In genomic region chr5:11415751-11416150, GRCh38 we compare ENCODE assay signal across 14 cellular contexts.
"Had no signal": no experiment of that assay in that cellular context is flagged by ENCODE, and none has a peak within 500 bp of the region (broad histone marks: within the 10 kb centered on the region; RNA-seq: fewer than 3 reads in every experiment).

No MANE protein-coding gene starts in this region.

- H3K4me1 Mint-ChIP-seq: activated naive CD8-positive, alpha-beta T cell treated with anti-CD3 and anti-CD28 coated beads for 36 hours had no signal

- H3K4me1 ChIP-seq: colonic mucosa, testis had no signal

- H3K27ac ChIP-seq: cardiac muscle cell, colonic mucosa, testis had no signal

- ATAC-seq: left lobe of liver; natural killer cell treated with Interleukin-12 subunit alpha and Interleukin-12 subunit beta and Interleukin-15 and Interleukin-18, amount 100 ng/mL, for 72 hours had no signal

- H3K36me3 Mint-ChIP-seq: activated naive CD8-positive, alpha-beta T cell treated with anti-CD3 and anti-CD28 coated beads for 36 hours; natural killer cell treated with Interleukin-12 subunit alpha and Interleukin-12 subunit beta and Interleukin-15 and Interleukin-18, amount 100 ng/mL, for 72 hours had no signal

- H3K27ac Mint-ChIP-seq: activated naive CD8-positive, alpha-beta T cell treated with anti-CD3 and anti-CD28 coated beads for 36 hours; activated T-cell treated with anti-CD3 and anti-CD28 coated beads, Interleukin-2, amount 50 U/mL, for 24 hours; natural killer cell treated with Interleukin-12 subunit alpha and Interleukin-12 subunit beta and Interleukin-15 and Interleukin-18, amount 100 ng/mL, for 72 hours; stimulated activated naive CD8-positive, alpha-beta T cell treated with anti-CD3 and anti-CD28 coated beads, Interleukin-15, Interleukin-2, amounts not matched to agents 100 ng/mL and 50 ng/mL, for 24 hours had no signal

- H3K27me3 ChIP-seq: cardiac muscle cell, colonic mucosa, testis had no signal

- H3K27me3 Mint-ChIP-seq: activated naive CD8-positive, alpha-beta T cell treated with anti-CD3 and anti-CD28 coated beads for 36 hours; activated T-cell treated with anti-CD3 and anti-CD28 coated beads, Interleukin-2, amount 50 U/mL, for 24 hours; stimulated activated naive CD8-positive, alpha-beta T cell treated with anti-CD3 and anti-CD28 coated beads, Interleukin-15, Interleukin-2, amounts not matched to agents 100 ng/mL and 50 ng/mL, for 24 hours had no signal

- DNase-seq: activated effector memory CD4-positive, alpha-beta T cell treated with anti-CD3 and anti-CD28 coated beads, Interleukin-2, amount 50 U/mL, for 16 hours; activated naive CD8-positive, alpha-beta T cell treated with anti-CD3 and anti-CD28 coated beads for 36 hours; activated T-cell treated with anti-CD3 and anti-CD28 coated beads, Interleukin-2, amount 50 U/mL, for 24 hours; colonic mucosa; effector CD8-positive, alpha-beta T cell; mammary epithelial cell; stimulated activated CD4-positive, alpha-beta T cell treated with anti-CD3 and anti-CD28 coated beads, Interleukin-15, amount 100 ng/mL, for 24 hours; stimulated activated CD4-positive, alpha-beta T cell treated with anti-CD3 and anti-CD28 coated beads, Interleukin-4, amount 100 ng/mL, for 24 hours; T-helper 2 cell; testis had no signal

- H3K36me3 ChIP-seq: cardiac muscle cell, colonic mucosa had no signal

- H3K4me3 Mint-ChIP-seq: activated naive CD8-positive, alpha-beta T cell treated with anti-CD3 and anti-CD28 coated beads for 36 hours; activated T-cell treated with anti-CD3 and anti-CD28 coated beads, Interleukin-2, amount 50 U/mL, for 24 hours; natural killer cell treated with Interleukin-12 subunit alpha and Interleukin-12 subunit beta and Interleukin-15 and Interleukin-18, amount 100 ng/mL, for 72 hours; stimulated activated naive CD8-positive, alpha-beta T cell treated with anti-CD3 and anti-CD28 coated beads, Interleukin-15, Interleukin-2, amounts not matched to agents 100 ng/mL and 50 ng/mL, for 24 hours had no signal

- H3K4me3 ChIP-seq: cardiac muscle cell, colonic mucosa, testis had no signal

- H3K9me3 ChIP-seq: colonic mucosa, testis had no signal
